ENCODE assay signal across 8 cellular contexts in the genomic region with DNA sequence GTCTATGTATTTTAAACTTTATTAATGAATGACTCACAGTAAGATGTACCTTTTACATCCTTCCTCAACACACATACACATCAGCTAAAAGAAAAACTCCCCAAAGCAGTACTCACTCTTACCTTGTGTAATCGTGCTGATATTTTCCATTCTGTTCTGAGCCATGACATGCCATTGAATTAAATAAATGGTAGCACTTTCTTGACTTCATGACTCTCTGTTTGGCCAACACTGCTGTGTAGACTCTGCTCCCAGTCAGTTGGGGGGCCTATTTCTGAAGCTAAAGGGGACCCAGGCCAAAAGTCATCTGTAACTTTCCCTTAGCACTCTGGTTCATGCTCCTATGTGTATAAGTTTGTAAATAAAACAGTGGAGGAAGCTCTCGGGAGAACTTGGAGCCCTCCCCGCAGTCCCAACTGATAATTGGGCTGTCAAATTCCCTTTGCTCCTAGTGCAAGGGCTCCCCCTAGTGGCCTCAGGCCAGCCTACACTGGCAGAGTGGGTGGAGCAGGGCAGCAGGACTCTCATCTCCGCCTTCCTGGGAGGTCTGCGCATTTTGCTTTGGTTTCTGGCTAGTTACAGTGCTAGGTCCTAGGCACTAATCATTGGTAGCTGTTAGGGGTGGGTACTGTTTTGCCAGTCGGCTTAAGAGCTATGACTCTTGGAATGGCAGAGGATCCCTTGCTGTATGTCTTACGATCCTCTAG. TPM values are rescaled to one million over a fixed set of nuclear protein-coding genes. Genes with fewer than 3 reads are reported as not detected.
DNase-seq lines count a peak whose midpoint lies in the region; ATAC-seq, FAIRE-seq and TF ChIP-seq lines count a peak whose summit lies in the region.

No MANE protein-coding gene starts in this region.

- no peaks in the 10 kb centered on the region for H3K27me3 ChIP-seq in HepG2 (ENCODE audit: control insufficient read depth in 1 of 2, insufficient read depth in 2 of 2, low read length in 2 of 2)

- TF ChIP-seq RAD21 in HepG2 (CRISPR knock-in tag; IDR thresholded peaks at IDR 0.05) = peak; percentile 94

- DNase-seq in Ammon's horn (ENCODE audit: low spot score) (peak; percentile 74), NCI-H2227 treated with DMSO at 0.1 percent for 48 hours (lab: John Stamatoyannopoulos, UW) (peak; percentile 74), choroid plexus epithelial cell (ENCODE audit: low read depth) (peak; percentile 82), HepG2 (ENCODE audit: low spot score) (peak; percentile 73)
- DNase-seq in activated CD4-positive, alpha-beta T cell treated with anti-CD3 and anti-CD28 coated beads for 24 hours (ENCODE audit: low read depth in 2 of 2) = peak; percentile 50 to 73
- DNase-seq in stimulated activated CD4-positive, alpha-beta T cell treated with anti-CD3 and anti-CD28 coated beads, TNF-alpha, amount 100 ng/mL, for 4 hours (ENCODE audit: low read depth in 3 of 3) = peak; percentile 12 to 43 (median 30)

- FAIRE-seq in HepG2 (lab: Jason Lieb, UNC) = peak; percentile 94

- TF ChIP-seq CTCF in choroid plexus epithelial cell (conservative IDR thresholded peaks at IDR 0.05; ENCODE audit: low read depth, low read length) (peak; percentile 99), HepG2 (CRISPR knock-in tag; IDR thresholded peaks at IDR 0.05) (peak; percentile 97)

- peak overlapping the region; percentile 52 for H3K27ac ChIP-seq in HepG2 (ENCODE audit: extremely low read length, insufficient read depth, low read length)

- WGBS in HepG2 (ENCODE audit: low lambda C conversion rate) = 6% methylated on average over 6 of the region's 7 CpGs

- H3K4me3 ChIP-seq in choroid plexus epithelial cell (ENCODE audit: low read depth, low read length) (no peak overlapping the region), HepG2 (replicated peaks in 1 of 3; ENCODE audit: insufficient read depth in 1 of 3, low read depth in 2 of 3, low read length in 3 of 3) (peak overlapping the region in 1 of 3 experiments; percentile 32; a peak in 2 of 6 replicates)

- in situ Hi-C loops in HepG2 (cut with HindIII; ENCODE audit: extremely low pct_ligation_motif_present, low pct_unique_long_range_greater_than_20kb) = loop anchor here (5.0 kb wide), 1 partner anchor 64 kb away; no protein-coding TSS in a partner anchor

- H3K36me3 ChIP-seq in HepG2 (replicated peaks in 1 of 2; ENCODE audit: control insufficient read depth in 1 of 2, insufficient read depth in 2 of 2, low read length in 2 of 2) = no peaks in the 10 kb centered on the region

- no peaks in the 10 kb centered on the region for H3K9me3 ChIP-seq in HepG2 (ENCODE audit: low read length)

- H3K79me2 ChIP-seq in HepG2 (ENCODE audit: insufficient read depth, low read length) = no peaks in the 10 kb centered on the region

- CTCF ChIA-PET in HepG2 (lab: Yijun Ruan, JAX; ENCODE audit: low intra/inter-chr PET ratio, low total read pairs) = interaction anchor here (0.9 to 2.0 kb wide), 3 partner anchors 17 to 112 kb away, joined by 3 to 6 read pairs (median 3); no protein-coding TSS in a partner anchor

- ATAC-seq in GM18873 (IDR thresholded peaks at IDR 0.05; ENCODE audit: low FRiP score, unreplicated experiment) (peak; percentile 48), HG03135 (IDR thresholded peaks at IDR 0.05; ENCODE audit: unreplicated experiment) (peak; percentile 87), HepG2 (peak; percentile 63)

- POLR2A ChIA-PET in HepG2 (lab: Yijun Ruan, JAX) = interaction anchor here (0.9 kb wide), 1 partner anchor 144 kb away, joined by 3 read pairs; no protein-coding TSS in a partner anchor

- no peak overlapping the region for H2AFZ ChIP-seq in HepG2 (ENCODE audit: low read length)

- no peaks in the 10 kb centered on the region for H4K20me1 ChIP-seq in HepG2 (ENCODE audit: insufficient read depth, low read length)

- BruUV-seq in HepG2 (replicated peaks; lab: Mats Ljungman, UMichigan) = no TSS peak

- intact Hi-C loops in HepG2 (cut with micrococcal nuclease; ENCODE audit: unreplicated experiment) = loop anchor here (1.0 to 5.0 kb wide), 3 partner anchors 18 to 234 kb away; no protein-coding TSS in a partner anchor

- H3K4me1 ChIP-seq in HepG2 (ENCODE audit: insufficient read depth, low read length) = peaks cover 69% of the 10 kb centered on the region

- no peak overlapping the region for H3K9ac ChIP-seq in HepG2 (ENCODE audit: insufficient read depth, low read depth, low read length)

- H3K4me2 ChIP-seq in HepG2 (ENCODE audit: low read depth, low read length) = peak overlapping the region; percentile 99

- TF ChIP-seq EP300 in HepG2 (IDR thresholded peaks at IDR 0.05; ENCODE audit: low read depth in 2 of 2, low read length in 2 of 2) = no peak
- no peak for TF ChIP-seq EP300 in HepG2 (CRISPR knock-in tag; IDR thresholded peaks at IDR 0.05; ENCODE audit: borderline replicate concordance)

- no peak for TF ChIP-seq POLR2A in HepG2 (IDR thresholded peaks at IDR 0.05; ENCODE audit: insufficient read depth in 1 of 2, low read depth in 2 of 2, low read length in 2 of 2)

TF ChIP-seq in HepG2, 621 proteins besides CTCF, POLR2A, EP300 and RAD21 (continues in another document):
- TF ChIP-seq TERF1 (CRISPR knock-in tag; IDR thresholded peaks at IDR 0.05) (no peak), ARNT2 (CRISPR knock-in tag; IDR thresholded peaks at IDR 0.05; ENCODE audit: low read depth) (no peak), ZNF777 (CRISPR knock-in tag; IDR thresholded peaks at IDR 0.05) (no peak), FOXJ3 (CRISPR knock-in tag; IDR thresholded peaks at IDR 0.05; ENCODE audit: borderline replicate concordance) (no peak)

RNA-seq across cellular contexts. Expression of gene FYB2, which starts 1.7 kb away (rescaled TPM):
- total RNA-seq in HepG2 (2016; rRNA removed; fragmentation: Illumina TruSeq; extraction: Trizol) = 1.4 and 2.7 TPM in 2 replicates
- total RNA-seq in HepG2 (2016; cell fraction: cytosol; rRNA removed; fragmentation: Illumina TruSeq; extraction: Trizol; ENCODE audit: low read depth) = 1.7 and 2.4 TPM in 2 replicates
- 1.5 and 3.1 TPM in 2 replicates for total RNA-seq in HepG2 (2016; cell fraction: insoluble cytoplasmic fraction; rRNA removed; fragmentation: Illumina TruSeq; extraction: Trizol)
- 1.2 and 2.0 TPM in 2 replicates for total RNA-seq in HepG2 (2016; cell fraction: membrane; rRNA removed; fragmentation: Illumina TruSeq; extraction: Trizol)
- total RNA-seq in HepG2 (2016; cell fraction: nucleus; rRNA removed; fragmentation: Illumina TruSeq; extraction: Trizol) = 11.1 and 11.4 TPM in 2 replicates
- polyA plus RNA-seq in HepG2 (2011; rRNA removed) = 0.97 and 1.2 TPM in 2 replicates
- polyA plus RNA-seq in HepG2 (2011; cell fraction: cytosol; rRNA removed) = 0.26 and 0.27 TPM in 2 replicates
- 2.6 and 2.8 TPM in 2 replicates for polyA plus RNA-seq in HepG2 (2011; cell fraction: nucleus; rRNA removed)
- 1.1 and 3.2 TPM in 2 replicates for polyA plus RNA-seq in HepG2 (2012)
- 0.27 and 0.46 TPM in 2 replicates for polyA plus RNA-seq in HepG2 (2016; cell fraction: cytosol; fragmentation: Illumina TruSeq; extraction: Trizol; ENCODE audit: low read depth)
- polyA plus RNA-seq in HepG2 (2016; cell fraction: insoluble cytoplasmic fraction; fragmentation: Illumina TruSeq; extraction: Trizol; ENCODE audit: low read depth) = 1.7 and 2.0 TPM in 2 replicates
- 0.68 and 0.72 TPM in 2 replicates for polyA plus RNA-seq in HepG2 (2016; cell fraction: membrane; fragmentation: Illumina TruSeq; extraction: Trizol; ENCODE audit: low read depth)
- polyA plus RNA-seq in HepG2 (2016; cell fraction: nucleus; fragmentation: Illumina TruSeq; extraction: Trizol; ENCODE audit: insufficient read depth, low read depth) = 20.1 and 21.0 TPM in 2 replicates
- 0.46 TPM in 1 of 2 replicates, not detected in the other for polyA minus RNA-seq in HepG2 (2011; rRNA and poly(A)+ RNA removed; ENCODE audit: low replicate concordance)
- polyA minus RNA-seq in HepG2 (2011; cell fraction: cytosol; rRNA and poly(A)+ RNA removed) = not detected in 2 replicates
- 4.2 and 6.5 TPM in 2 replicates for polyA minus RNA-seq in HepG2 (2011; cell fraction: nucleus; rRNA and poly(A)+ RNA removed)

RNA-seq across cellular contexts. Expression of gene C8A, which starts 33.7 kb away (rescaled TPM):
- 8.6 and 15.0 TPM in 2 replicates for total RNA-seq in HepG2 (2016; rRNA removed; fragmentation: Illumina TruSeq; extraction: Trizol)
- total RNA-seq in HepG2 (2016; cell fraction: cytosol; rRNA removed; fragmentation: Illumina TruSeq; extraction: Trizol; ENCODE audit: low read depth) = 1.9 and 2.2 TPM in 2 replicates
- 8.1 and 16.4 TPM in 2 replicates for total RNA-seq in HepG2 (2016; cell fraction: insoluble cytoplasmic fraction; rRNA removed; fragmentation: Illumina TruSeq; extraction: Trizol)
- 2.2 and 2.8 TPM in 2 replicates for total RNA-seq in HepG2 (2016; cell fraction: membrane; rRNA removed; fragmentation: Illumina TruSeq; extraction: Trizol)
- 18.2 and 18.5 TPM in 2 replicates for total RNA-seq in HepG2 (2016; cell fraction: nucleus; rRNA removed; fragmentation: Illumina TruSeq; extraction: Trizol)
- polyA plus RNA-seq in HepG2 (2011; rRNA removed) = 10.5 and 13.9 TPM in 2 replicates
- 7.0 and 11.2 TPM in 2 replicates for polyA plus RNA-seq in HepG2 (2011; cell fraction: cytosol; rRNA removed)
- polyA plus RNA-seq in HepG2 (2011; cell fraction: nucleus; rRNA removed) = 11.8 and 19.3 TPM in 2 replicates
- 13.4 and 17.8 TPM in 2 replicates for polyA plus RNA-seq in HepG2 (2012)
- polyA plus RNA-seq in HepG2 (2016; cell fraction: cytosol; fragmentation: Illumina TruSeq; extraction: Trizol; ENCODE audit: low read depth) = 0.87 and 1.2 TPM in 2 replicates
- 5.5 and 7.6 TPM in 2 replicates for polyA plus RNA-seq in HepG2 (2016; cell fraction: insoluble cytoplasmic fraction; fragmentation: Illumina TruSeq; extraction: Trizol; ENCODE audit: low read depth)
- 1.2 and 1.7 TPM in 2 replicates for polyA plus RNA-seq in HepG2 (2016; cell fraction: membrane; fragmentation: Illumina TruSeq; extraction: Trizol; ENCODE audit: low read depth)
- 16.2 and 17.1 TPM in 2 replicates for polyA plus RNA-seq in HepG2 (2016; cell fraction: nucleus; fragmentation: Illumina TruSeq; extraction: Trizol; ENCODE audit: insufficient read depth, low read depth)
- polyA minus RNA-seq in HepG2 (2011; rRNA and poly(A)+ RNA removed; ENCODE audit: low replicate concordance) = 9.1 TPM in 1 of 2 replicates, not detected in the other
- polyA minus RNA-seq in HepG2 (2011; cell fraction: cytosol; rRNA and poly(A)+ RNA removed) = 3.6 and 6.2 TPM in 2 replicates
- polyA minus RNA-seq in HepG2 (2011; cell fraction: nucleus; rRNA and poly(A)+ RNA removed) = 12.5 and 18.2 TPM in 2 replicates

Comparison
In these comparisons a context has a peak if more than half of its experiments do, and no peak if none do; other contexts are left out.
1. DNase-seq: peak in every context shown above with its lines; median percentile 82 in choroid plexus epithelial cell; 74 in Ammon's horn; 74 in NCI-H2227 treated with DMSO at 0.1 percent for 48 hours; 73 in HepG2; 62 in activated CD4-positive, alpha-beta T cell treated with anti-CD3 and anti-CD28 coated beads for 24 hours; 30 in stimulated activated CD4-positive, alpha-beta T cell treated with anti-CD3 and anti-CD28 coated beads, TNF-alpha, amount 100 ng/mL, for 4 hours.